In genomic region chr14:31692376-31692781, GRCh38 we compare ENCODE assay signal across 10 cellular contexts.
DNase-seq lines count a peak whose midpoint lies in the region; ATAC-seq and TF ChIP-seq lines count a peak whose summit lies in the region.
"Had no signal": no experiment of that assay in that cellular context is flagged by ENCODE, and none has a peak within 500 bp of the region (broad histone marks: within the 10 kb centered on the region; RNA-seq: fewer than 3 reads in every experiment).

No MANE protein-coding gene starts in this region.

- no peaks in the 10 kb centered on the region for H3K36me3 ChIP-seq in hepatocyte (replicated peaks; ENCODE audit: insufficient read depth, low read depth)
- H3K36me3 ChIP-seq: sigmoid colon, SJSA1 had no signal

- H4K20me1 ChIP-seq in hepatocyte (ENCODE audit: insufficient read depth, poor library complexity, severe bottlenecking), result no peaks in the 10 kb centered on the region

- DNase-seq in NCI-H146 treated with DMSO at 0.1 percent for 48 hours (lab: John Stamatoyannopoulos, UW; ENCODE audit: unreplicated experiment), result peak; percentile 1
- DNase-seq in NCI-H146 (lab: John Stamatoyannopoulos, UW), result no peak
- peak; percentile 59 for DNase-seq in NCI-H1694 (lab: John Stamatoyannopoulos, UW)
- peak; percentile 3 for DNase-seq in dermis blood vessel endothelial cell
- DNase-seq in retinal pigment epithelial cell (ENCODE audit: low read depth), result peak; percentile 39
- DNase-seq in hepatocyte (ENCODE audit: low spot score), result no peak
- DNase-seq in DMS114 treated with DMSO at 0.1 percent for 48 hours (lab: John Stamatoyannopoulos, UW; ENCODE audit: unreplicated experiment), result no peak
- DNase-seq: sigmoid colon had no signal

- no peak overlapping the region for H3K4me3 ChIP-seq in retinal pigment epithelial cell (ENCODE audit: low read length)
- no peak overlapping the region for H3K4me3 ChIP-seq in hepatocyte
- H3K4me3 ChIP-seq: sigmoid colon, SJSA1 had no signal

- no peaks in the 10 kb centered on the region for H3K9me2 ChIP-seq in hepatocyte (replicated peaks; ENCODE audit: insufficient read depth)

- H3K4me2 ChIP-seq in hepatocyte, result no peak overlapping the region

- H3K79me2 ChIP-seq in hepatocyte, result no peaks in the 10 kb centered on the region

- no peak overlapping the region for H2AFZ ChIP-seq in hepatocyte

- H3K4me1 ChIP-seq in hepatocyte (ENCODE audit: insufficient read depth), result no peaks in the 10 kb centered on the region
- H3K4me1 ChIP-seq: SJSA1 had no signal

- no peak for TF ChIP-seq CTCF in retinal pigment epithelial cell (conservative IDR thresholded peaks at IDR 0.05; ENCODE audit: low read depth, low read length)
- TF ChIP-seq CTCF in hepatocyte (IDR thresholded peaks at IDR 0.05; ENCODE audit: poor library complexity), result no peak

- no peaks in the 10 kb centered on the region for H3K27me3 ChIP-seq in hepatocyte
- H3K27me3 ChIP-seq: sigmoid colon, SJSA1 had no signal

- no peaks in the 10 kb centered on the region for H3K9me3 ChIP-seq in hepatocyte (ENCODE audit: low read depth)
- H3K9me3 ChIP-seq: sigmoid colon, SJSA1 had no signal

- no peak for ATAC-seq in GM21825 (IDR thresholded peaks at IDR 0.05; ENCODE audit: unreplicated experiment)

- 88% methylated on average over 1 of the region's 1 CpG for WGBS in hepatocyte (ENCODE audit: low lambda C conversion rate, missing lambda C conversion rate)

- no peak overlapping the region for H3K27ac ChIP-seq in hepatocyte
- H3K27ac ChIP-seq: sigmoid colon, SJSA1 had no signal

Comparison
In these comparisons a context has a peak if more than half of its experiments do, and no peak if none do; other contexts are left out.
1. DNase-seq: peak in NCI-H146 treated with DMSO at 0.1 percent for 48 hours (single experiment), NCI-H1694 (single experiment), dermis blood vessel endothelial cell (single experiment) and retinal pigment epithelial cell (single experiment); none in NCI-H146 (single experiment), hepatocyte (single experiment) and DMS114 treated with DMSO at 0.1 percent for 48 hours (single experiment).